In the genomic region with DNA sequence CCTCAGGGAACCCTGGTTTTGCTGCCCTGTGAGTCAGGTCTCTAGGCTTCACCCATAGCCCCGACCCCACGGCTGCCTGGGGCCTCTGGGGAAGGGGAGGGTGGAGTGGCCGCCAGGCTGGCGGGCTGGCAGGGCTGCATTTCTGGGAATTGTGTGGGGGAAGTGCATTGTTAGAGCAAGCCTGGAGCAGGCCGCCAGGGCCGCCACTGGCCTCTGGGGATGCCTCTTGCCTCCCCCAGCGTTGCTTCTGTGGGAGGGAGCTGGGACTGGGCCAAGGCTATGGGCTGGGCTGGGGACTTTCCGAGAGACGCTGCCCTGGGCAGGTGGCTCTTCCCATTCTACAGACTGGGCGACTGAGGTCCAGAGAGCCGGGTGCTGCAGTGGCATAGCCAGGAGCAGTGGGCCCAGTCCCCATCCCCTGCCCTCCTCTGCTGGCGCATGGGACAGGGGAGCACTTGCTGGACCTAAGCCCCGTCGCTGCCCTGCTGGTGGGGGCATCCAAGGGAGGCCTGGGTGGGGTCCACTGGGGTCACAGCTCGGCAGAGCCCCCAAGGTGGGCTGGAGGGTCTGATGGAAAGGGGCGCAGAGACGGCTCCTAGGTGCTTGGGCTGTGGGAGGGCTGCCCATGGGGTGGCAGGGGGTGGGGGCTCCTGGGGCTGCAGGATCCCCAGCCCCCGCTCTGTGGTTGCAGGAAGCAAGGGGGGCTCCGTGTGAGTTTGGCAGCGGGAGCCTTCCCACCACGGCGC, we compare ENCODE assay signal across 1 cellular context.
TF ChIP-seq lines count a peak whose summit lies in the region.

No MANE protein-coding gene starts in this region.

TF ChIP-seq in HepG2, 621 proteins besides CTCF, POLR2A, EP300 and RAD21 (continued from another document and continues in another):
- TF ChIP-seq, protein P1, sequence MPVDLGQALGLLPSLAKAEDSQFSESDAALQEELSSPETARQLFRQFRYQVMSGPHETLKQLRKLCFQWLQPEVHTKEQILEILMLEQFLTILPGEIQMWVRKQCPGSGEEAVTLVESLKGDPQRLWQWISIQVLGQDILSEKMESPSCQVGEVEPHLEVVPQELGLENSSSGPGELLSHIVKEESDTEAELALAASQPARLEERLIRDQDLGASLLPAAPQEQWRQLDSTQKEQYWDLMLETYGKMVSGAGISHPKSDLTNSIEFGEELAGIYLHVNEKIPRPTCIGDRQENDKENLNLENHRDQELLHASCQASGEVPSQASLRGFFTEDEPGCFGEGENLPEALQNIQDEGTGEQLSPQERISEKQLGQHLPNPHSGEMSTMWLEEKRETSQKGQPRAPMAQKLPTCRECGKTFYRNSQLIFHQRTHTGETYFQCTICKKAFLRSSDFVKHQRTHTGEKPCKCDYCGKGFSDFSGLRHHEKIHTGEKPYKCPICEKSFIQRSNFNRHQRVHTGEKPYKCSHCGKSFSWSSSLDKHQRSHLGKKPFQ (CRISPR knock-in tag; IDR thresholded peaks at IDR 0.05; ENCODE audit: insufficient replicate concordance), result peak; percentile 7
- TF ChIP-seq, protein P2, sequence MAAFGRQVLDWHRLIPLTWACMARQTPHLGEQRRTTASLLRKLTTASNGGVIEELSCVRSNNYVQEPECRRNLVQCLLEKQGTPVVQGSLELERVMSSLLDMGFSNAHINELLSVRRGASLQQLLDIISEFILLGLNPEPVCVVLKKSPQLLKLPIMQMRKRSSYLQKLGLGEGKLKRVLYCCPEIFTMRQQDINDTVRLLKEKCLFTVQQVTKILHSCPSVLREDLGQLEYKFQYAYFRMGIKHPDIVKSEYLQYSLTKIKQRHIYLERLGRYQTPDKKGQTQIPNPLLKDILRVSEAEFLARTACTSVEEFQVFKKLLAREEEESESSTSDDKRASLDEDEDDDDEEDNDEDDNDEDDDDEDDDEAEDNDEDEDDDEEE (CRISPR knock-in tag; IDR thresholded peaks at IDR 0.05), result no peak
- TF ChIP-seq ATRX (CRISPR knock-in tag; IDR thresholded peaks at IDR 0.05; ENCODE audit: borderline replicate concordance) (no peak), ZNF816 (CRISPR knock-in tag; IDR thresholded peaks at IDR 0.05; ENCODE audit: borderline replicate concordance) (no peak), ZMYM3 (CRISPR knock-in tag; IDR thresholded peaks at IDR 0.05) (peak; percentile 100), ZNF775 (CRISPR knock-in tag; IDR thresholded peaks at IDR 0.05; ENCODE audit: borderline replicate concordance) (no peak), ZNF772 (CRISPR knock-in tag; IDR thresholded peaks at IDR 0.05) (no peak), U2AF1 (optimal IDR thresholded peaks at IDR 0.05; ENCODE audit: low read depth, low read length) (peak; percentile 23), MEF2D (CRISPR knock-in tag; IDR thresholded peaks at IDR 0.05) (no peak), ZNF83 (CRISPR knock-in tag; IDR thresholded peaks at IDR 0.05; ENCODE audit: borderline replicate concordance) (no peak), TEAD3 (CRISPR knock-in tag; optimal IDR thresholded peaks at IDR 0.05; ENCODE audit: borderline replicate concordance) (peak; percentile 27), ZNF264 (CRISPR knock-in tag; IDR thresholded peaks at IDR 0.05) (peak; percentile 56; the same call in 1 of the 2 replicates), RFX1 (IDR thresholded peaks at IDR 0.05) (no peak), ZBTB42 (CRISPR knock-in tag; IDR thresholded peaks at IDR 0.05) (no peak), ZNF709 (CRISPR knock-in tag; IDR thresholded peaks at IDR 0.05) (no peak), ZNF549 (CRISPR knock-in tag; IDR thresholded peaks at IDR 0.05) (no peak)
- TF ChIP-seq, protein P3, sequence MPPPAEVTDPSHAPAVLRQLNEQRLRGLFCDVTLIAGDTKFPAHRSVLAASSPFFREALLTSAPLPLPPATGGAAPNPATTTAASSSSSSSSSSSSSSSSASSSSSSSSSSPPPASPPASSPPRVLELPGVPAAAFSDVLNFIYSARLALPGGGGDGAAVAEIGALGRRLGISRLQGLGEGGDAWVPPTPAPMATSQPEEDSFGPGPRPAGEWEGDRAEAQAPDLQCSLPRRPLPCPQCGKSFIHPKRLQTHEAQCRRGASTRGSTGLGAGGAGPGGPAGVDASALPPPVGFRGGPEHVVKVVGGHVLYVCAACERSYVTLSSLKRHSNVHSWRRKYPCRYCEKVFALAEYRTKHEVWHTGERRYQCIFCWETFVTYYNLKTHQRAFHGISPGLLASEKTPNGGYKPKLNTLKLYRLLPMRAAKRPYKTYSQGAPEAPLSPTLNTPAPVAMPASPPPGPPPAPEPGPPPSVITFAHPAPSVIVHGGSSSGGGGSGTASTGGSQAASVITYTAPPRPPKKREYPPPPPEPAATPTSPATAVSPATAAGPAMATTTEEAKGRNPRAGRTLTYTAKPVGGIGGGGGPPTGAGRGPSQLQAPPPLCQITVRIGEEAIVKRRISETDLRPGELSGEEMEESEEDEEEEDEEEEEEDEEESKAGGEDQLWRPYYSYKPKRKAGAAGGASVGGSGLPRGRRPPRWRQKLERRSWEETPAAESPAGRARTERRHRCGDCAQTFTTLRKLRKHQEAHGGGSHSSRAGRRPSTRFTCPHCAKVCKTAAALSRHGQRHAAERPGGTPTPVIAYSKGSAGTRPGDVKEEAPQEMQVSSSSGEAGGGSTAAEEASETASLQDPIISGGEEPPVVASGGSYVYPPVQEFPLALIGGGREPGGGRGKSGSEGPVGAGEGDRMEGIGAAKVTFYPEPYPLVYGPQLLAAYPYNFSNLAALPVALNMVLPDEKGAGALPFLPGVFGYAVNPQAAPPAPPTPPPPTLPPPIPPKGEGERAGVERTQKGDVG (CRISPR knock-in tag; IDR thresholded peaks at IDR 0.05; ENCODE audit: borderline replicate concordance), result no peak; the same call in 1 of the 2 replicates
- TF ChIP-seq, protein P4, sequence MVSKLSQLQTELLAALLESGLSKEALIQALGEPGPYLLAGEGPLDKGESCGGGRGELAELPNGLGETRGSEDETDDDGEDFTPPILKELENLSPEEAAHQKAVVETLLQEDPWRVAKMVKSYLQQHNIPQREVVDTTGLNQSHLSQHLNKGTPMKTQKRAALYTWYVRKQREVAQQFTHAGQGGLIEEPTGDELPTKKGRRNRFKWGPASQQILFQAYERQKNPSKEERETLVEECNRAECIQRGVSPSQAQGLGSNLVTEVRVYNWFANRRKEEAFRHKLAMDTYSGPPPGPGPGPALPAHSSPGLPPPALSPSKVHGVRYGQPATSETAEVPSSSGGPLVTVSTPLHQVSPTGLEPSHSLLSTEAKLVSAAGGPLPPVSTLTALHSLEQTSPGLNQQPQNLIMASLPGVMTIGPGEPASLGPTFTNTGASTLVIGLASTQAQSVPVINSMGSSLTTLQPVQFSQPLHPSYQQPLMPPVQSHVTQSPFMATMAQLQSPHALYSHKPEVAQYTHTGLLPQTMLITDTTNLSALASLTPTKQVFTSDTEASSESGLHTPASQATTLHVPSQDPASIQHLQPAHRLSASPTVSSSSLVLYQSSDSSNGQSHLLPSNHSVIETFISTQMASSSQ (IDR thresholded peaks at IDR 0.05; ENCODE audit: low read depth), result no peak; the same call in none of the 2 replicates
- TF ChIP-seq, protein P4 (CRISPR knock-in tag; IDR thresholded peaks at IDR 0.05; ENCODE audit: borderline replicate concordance), result no peak; the same call in 1 of the 2 replicates
- TF ChIP-seq, protein P5, sequence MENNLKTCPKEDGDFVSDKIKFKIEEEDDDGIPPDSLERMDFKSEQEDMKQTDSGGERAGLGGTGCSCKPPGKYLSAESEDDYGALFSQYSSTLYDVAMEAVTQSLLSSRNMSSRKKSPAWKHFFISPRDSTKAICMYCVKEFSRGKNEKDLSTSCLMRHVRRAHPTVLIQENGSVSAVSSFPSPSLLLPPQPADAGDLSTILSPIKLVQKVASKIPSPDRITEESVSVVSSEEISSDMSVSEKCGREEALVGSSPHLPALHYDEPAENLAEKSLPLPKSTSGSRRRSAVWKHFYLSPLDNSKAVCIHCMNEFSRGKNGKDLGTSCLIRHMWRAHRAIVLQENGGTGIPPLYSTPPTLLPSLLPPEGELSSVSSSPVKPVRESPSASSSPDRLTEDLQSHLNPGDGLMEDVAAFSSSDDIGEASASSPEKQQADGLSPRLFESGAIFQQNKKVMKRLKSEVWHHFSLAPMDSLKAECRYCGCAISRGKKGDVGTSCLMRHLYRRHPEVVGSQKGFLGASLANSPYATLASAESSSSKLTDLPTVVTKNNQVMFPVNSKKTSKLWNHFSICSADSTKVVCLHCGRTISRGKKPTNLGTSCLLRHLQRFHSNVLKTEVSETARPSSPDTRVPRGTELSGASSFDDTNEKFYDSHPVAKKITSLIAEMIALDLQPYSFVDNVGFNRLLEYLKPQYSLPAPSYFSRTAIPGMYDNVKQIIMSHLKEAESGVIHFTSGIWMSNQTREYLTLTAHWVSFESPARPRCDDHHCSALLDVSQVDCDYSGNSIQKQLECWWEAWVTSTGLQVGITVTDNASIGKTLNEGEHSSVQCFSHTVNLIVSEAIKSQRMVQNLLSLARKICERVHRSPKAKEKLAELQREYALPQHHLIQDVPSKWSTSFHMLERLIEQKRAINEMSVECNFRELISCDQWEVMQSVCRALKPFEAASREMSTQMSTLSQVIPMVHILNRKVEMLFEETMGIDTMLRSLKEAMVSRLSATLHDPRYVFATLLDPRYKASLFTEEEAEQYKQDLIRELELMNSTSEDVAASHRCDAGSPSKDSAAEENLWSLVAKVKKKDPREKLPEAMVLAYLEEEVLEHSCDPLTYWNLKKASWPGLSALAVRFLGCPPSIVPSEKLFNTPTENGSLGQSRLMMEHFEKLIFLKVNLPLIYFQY (CRISPR knock-in tag; IDR thresholded peaks at IDR 0.05; ENCODE audit: borderline replicate concordance), result peak; percentile 81
- TF ChIP-seq, protein P6, sequence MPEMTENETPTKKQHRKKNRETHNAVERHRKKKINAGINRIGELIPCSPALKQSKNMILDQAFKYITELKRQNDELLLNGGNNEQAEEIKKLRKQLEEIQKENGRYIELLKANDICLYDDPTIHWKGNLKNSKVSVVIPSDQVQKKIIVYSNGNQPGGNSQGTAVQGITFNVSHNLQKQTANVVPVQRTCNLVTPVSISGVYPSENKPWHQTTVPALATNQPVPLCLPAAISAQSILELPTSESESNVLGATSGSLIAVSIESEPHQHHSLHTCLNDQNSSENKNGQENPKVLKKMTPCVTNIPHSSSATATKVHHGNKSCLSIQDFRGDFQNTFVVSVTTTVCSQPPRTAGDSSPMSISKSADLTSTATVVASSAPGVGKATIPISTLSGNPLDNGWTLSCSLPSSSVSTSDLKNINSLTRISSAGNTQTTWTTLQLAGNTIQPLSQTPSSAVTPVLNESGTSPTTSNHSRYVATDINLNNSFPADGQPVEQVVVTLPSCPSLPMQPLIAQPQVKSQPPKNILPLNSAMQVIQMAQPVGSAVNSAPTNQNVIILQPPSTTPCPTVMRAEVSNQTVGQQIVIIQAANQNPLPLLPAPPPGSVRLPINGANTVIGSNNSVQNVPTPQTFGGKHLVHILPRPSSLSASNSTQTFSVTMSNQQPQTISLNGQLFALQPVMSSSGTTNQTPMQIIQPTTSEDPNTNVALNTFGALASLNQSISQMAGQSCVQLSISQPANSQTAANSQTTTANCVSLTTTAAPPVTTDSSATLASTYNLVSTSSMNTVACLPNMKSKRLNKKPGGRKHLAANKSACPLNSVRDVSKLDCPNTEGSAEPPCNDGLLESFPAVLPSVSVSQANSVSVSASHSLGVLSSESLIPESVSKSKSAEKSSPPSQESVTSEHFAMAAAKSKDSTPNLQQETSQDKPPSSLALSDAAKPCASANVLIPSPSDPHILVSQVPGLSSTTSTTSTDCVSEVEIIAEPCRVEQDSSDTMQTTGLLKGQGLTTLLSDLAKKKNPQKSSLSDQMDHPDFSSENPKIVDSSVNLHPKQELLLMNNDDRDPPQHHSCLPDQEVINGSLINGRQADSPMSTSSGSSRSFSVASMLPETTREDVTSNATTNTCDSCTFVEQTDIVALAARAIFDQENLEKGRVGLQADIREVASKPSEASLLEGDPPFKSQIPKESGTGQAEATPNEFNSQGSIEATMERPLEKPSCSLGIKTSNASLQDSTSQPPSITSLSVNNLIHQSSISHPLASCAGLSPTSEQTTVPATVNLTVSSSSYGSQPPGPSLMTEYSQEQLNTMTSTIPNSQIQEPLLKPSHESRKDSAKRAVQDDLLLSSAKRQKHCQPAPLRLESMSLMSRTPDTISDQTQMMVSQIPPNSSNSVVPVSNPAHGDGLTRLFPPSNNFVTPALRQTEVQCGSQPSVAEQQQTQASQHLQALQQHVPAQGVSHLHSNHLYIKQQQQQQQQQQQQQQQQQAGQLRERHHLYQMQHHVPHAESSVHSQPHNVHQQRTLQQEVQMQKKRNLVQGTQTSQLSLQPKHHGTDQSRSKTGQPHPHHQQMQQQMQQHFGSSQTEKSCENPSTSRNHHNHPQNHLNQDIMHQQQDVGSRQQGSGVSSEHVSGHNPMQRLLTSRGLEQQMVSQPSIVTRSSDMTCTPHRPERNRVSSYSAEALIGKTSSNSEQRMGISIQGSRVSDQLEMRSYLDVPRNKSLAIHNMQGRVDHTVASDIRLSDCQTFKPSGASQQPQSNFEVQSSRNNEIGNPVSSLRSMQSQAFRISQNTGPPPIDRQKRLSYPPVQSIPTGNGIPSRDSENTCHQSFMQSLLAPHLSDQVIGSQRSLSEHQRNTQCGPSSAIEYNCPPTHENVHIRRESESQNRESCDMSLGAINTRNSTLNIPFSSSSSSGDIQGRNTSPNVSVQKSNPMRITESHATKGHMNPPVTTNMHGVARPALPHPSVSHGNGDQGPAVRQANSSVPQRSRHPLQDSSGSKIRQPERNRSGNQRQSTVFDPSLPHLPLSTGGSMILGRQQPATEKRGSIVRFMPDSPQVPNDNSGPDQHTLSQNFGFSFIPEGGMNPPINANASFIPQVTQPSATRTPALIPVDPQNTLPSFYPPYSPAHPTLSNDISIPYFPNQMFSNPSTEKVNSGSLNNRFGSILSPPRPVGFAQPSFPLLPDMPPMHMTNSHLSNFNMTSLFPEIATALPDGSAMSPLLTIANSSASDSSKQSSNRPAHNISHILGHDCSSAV (CRISPR knock-in tag; IDR thresholded peaks at IDR 0.05; ENCODE audit: borderline replicate concordance), result no peak
- TF ChIP-seq, protein P7, sequence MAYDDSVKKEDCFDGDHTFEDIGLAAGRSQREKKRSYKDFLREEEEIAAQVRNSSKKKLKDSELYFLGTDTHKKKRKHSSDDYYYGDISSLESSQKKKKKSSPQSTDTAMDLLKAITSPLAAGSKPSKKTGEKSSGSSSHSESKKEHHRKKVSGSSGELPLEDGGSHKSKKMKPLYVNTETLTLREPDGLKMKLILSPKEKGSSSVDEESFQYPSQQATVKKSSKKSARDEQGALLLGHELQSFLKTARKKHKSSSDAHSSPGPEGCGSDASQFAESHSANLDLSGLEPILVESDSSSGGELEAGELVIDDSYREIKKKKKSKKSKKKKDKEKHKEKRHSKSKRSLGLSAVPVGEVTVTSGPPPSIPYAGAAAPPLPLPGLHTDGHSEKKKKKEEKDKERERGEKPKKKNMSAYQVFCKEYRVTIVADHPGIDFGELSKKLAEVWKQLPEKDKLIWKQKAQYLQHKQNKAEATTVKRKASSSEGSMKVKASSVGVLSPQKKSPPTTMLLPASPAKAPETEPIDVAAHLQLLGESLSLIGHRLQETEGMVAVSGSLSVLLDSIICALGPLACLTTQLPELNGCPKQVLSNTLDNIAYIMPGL (CRISPR knock-in tag; IDR thresholded peaks at IDR 0.05; ENCODE audit: borderline replicate concordance in 1 of 2, low read depth in 1 of 2), result peak; percentile 16 to 55; a peak in 3 of 4 replicates
